Comparison of ENCODE assay signal across 19 cellular contexts in genomic region chr3:13526626-13526949, GRCh38. TPM values are rescaled to one million over a fixed set of nuclear protein-coding genes. Genes with fewer than 3 reads are reported as not detected.
A peak's percentile ranks its signal among the peaks of the same experiment; 100 is the strongest.
DNase-seq lines count a peak whose midpoint lies in the region; ATAC-seq, FAIRE-seq and TF ChIP-seq lines count a peak whose summit lies in the region.
"Had no signal": no experiment of that assay in that cellular context is flagged by ENCODE, and none has a peak within 500 bp of the region (broad histone marks: within the 10 kb centered on the region; RNA-seq: fewer than 3 reads in every experiment).

No MANE protein-coding gene starts in this region.

- peak overlapping the region; percentile 67 for H3K4me2 ChIP-seq in GM23248 (ENCODE audit: unreplicated experiment)

- H3K27ac ChIP-seq in GM23248 (peak overlapping the region; percentile 98), ascending aorta (peak overlapping the region; percentile 6 to 16), right cardiac atrium (ENCODE audit: low read length) (peak overlapping the region; percentile 53), skeletal muscle tissue (ENCODE audit: low read depth, low read length) (peak overlapping the region; percentile 64)
- H3K27ac ChIP-seq: cardiac muscle cell had no signal

- no peak overlapping the region for H3K4me3 ChIP-seq in GM23248
- no peak overlapping the region for H3K4me3 ChIP-seq in ascending aorta
- H3K4me3 ChIP-seq in right cardiac atrium (ENCODE audit: low read length) = no peak overlapping the region
- no peak overlapping the region for H3K4me3 ChIP-seq in skeletal muscle tissue (ENCODE audit: low read length in 3 of 3)
- H3K4me3 ChIP-seq: cardiac muscle cell had no signal

- 86 to 94% methylated on average over 5 of the region's 5 CpGs for WGBS in GM23248 (ENCODE audit: low coverage in 1 of 2, low lambda C conversion rate in 2 of 2, missing lambda C conversion rate in 2 of 2), 2 experiments
- WGBS in right cardiac atrium = 77% methylated on average over 5 of the region's 5 CpGs

- H3K79me2 ChIP-seq in GM23248 (ENCODE audit: insufficient read depth) = no peaks in the 10 kb centered on the region

- peaks cover 20% of the 10 kb centered on the region for H3F3A ChIP-seq in GM23248 (ENCODE audit: insufficient read depth)

- TF ChIP-seq CTCF in ascending aorta (IDR thresholded peaks at IDR 0.05) = no peak

- H3K36me3 ChIP-seq in GM23248 (ENCODE audit: low read depth) (no peaks in the 10 kb centered on the region), ascending aorta (no peaks in the 10 kb centered on the region), skeletal muscle tissue (ENCODE audit: control insufficient read depth in 3 of 3, insufficient read depth in 3 of 3, low read length in 3 of 3) (no peaks in the 10 kb centered on the region)
- H3K36me3 ChIP-seq: cardiac muscle cell had no signal

- H3K27me3 ChIP-seq in GM23248 (replicated peaks; ENCODE audit: insufficient read depth) (no peaks in the 10 kb centered on the region), ascending aorta (no peaks in the 10 kb centered on the region), right cardiac atrium (ENCODE audit: control insufficient read depth, insufficient read depth) (no peaks in the 10 kb centered on the region), skeletal muscle tissue (ENCODE audit: control insufficient read depth in 3 of 3, insufficient read depth in 3 of 3, low read length in 3 of 3) (peaks cover 0 to 9% (median 4%) of the 10 kb centered on the region in 3 donors)
- H3K27me3 ChIP-seq: cardiac muscle cell had no signal

- in situ Hi-C loops in GM23248 (cut with MboI) = no loop called here

- DNase-seq in GM23248 (no peak), ascending aorta (ENCODE audit: low spot score in 2 of 2) (no peak), right cardiac atrium (peak in 1 of 3 donors; percentile 33), RCC 7860 (ENCODE audit: low spot score) (no peak), kidney tubule cell (ENCODE audit: low spot score) (no peak), NCI-H2107 (lab: John Stamatoyannopoulos, UW) (no peak), 8988T (no peak)
- DNase-seq: activated CD4-positive, CD25-positive, alpha-beta regulatory T cell; activated naive CD8-positive, alpha-beta T cell treated with anti-CD3 and anti-CD28 coated beads for 36 hours; glutamatergic neuron; KG1; NCI-H2029; SHP77 treated with DMSO at 0.1 percent for 48 hours; stimulated activated CD4-positive, alpha-beta T cell treated with anti-CD3 and anti-CD28 coated beads, Interleukin-15, amount 100 ng/mL, for 24 hours had no signal

- H3K4me1 ChIP-seq in GM23248 (ENCODE audit: insufficient read depth) = peaks cover 23% of the 10 kb centered on the region
- H3K4me1 ChIP-seq in ascending aorta = no peaks in the 10 kb centered on the region
- no peaks in the 10 kb centered on the region for H3K4me1 ChIP-seq in right cardiac atrium (ENCODE audit: control insufficient read depth, insufficient read depth, low read length)
- H3K4me1 ChIP-seq in skeletal muscle tissue (ENCODE audit: control insufficient read depth in 3 of 3, insufficient read depth in 3 of 3, low read length in 3 of 3) = peaks cover 9 to 16% (median 14%) of the 10 kb centered on the region in 3 donors

- peak overlapping the region; percentile 80 for H3K9ac ChIP-seq in GM23248
- no peak overlapping the region for H3K9ac ChIP-seq in skeletal muscle tissue (ENCODE audit: low read depth in 1 of 3, low read length in 3 of 3)

- intact Hi-C loops in ascending aorta (cut with DNase I) = no loop called here
- intact Hi-C loops in right cardiac atrium (cut with DNase I) = no loop called here

- no peak for FAIRE-seq in RCC 7860 (lab: Jason Lieb, UNC)

- no peaks in the 10 kb centered on the region for H3K9me2 ChIP-seq in GM23248 (ENCODE audit: insufficient read depth)

- H4K20me1 ChIP-seq in GM23248 (ENCODE audit: insufficient read depth) = no peaks in the 10 kb centered on the region

- H3K9me3 ChIP-seq in GM23248 (ENCODE audit: low read depth) = no peaks in the 10 kb centered on the region
- H3K9me3 ChIP-seq in ascending aorta = no peaks in the 10 kb centered on the region
- H3K9me3 ChIP-seq in right cardiac atrium (ENCODE audit: control insufficient read depth, low read length) = no peaks in the 10 kb centered on the region
- no peaks in the 10 kb centered on the region for H3K9me3 ChIP-seq in skeletal muscle tissue (ENCODE audit: control insufficient read depth in 3 of 3, low read length in 3 of 3)

- peak overlapping the region; percentile 89 for H2AFZ ChIP-seq in GM23248

- no peak for ATAC-seq in right cardiac atrium
- ATAC-seq: stimulated activated effector memory CD8-positive, alpha-beta T cell treated with anti-CD3 and anti-CD28 coated beads, Interleukin-12 subunit alpha, Interleukin-12 subunit beta, amount 100 ng/mL, for 72 hours had no signal

RNA-seq across cellular contexts. Expression of gene FBLN2, which starts 22.3 kb away (rescaled TPM):
- total RNA-seq in GM23248 (2014; rRNA removed; shearing (Covaris generic)) = 636 and 646 TPM in 2 replicates
- polyA plus RNA-seq in GM23248 (2016; fragmentation: Nextera tagmentation; extraction: Ambion mirVana) = 447 and 468 TPM in 2 replicates
- total RNA-seq in ascending aorta = 323 TPM
- 100 to 1,000 TPM; 165 to 323 (median 258) TPM for total RNA-seq in right cardiac atrium
- polyA plus RNA-seq in right cardiac atrium = 124 TPM
- 35.5 TPM for total RNA-seq in skeletal muscle tissue
- total RNA-seq: natural killer cell treated with Interleukin-12 subunit alpha and Interleukin-12 subunit beta and Interleukin-15 and Interleukin-18, amount 100 ng/mL, for 72 hours; T-helper 1 cell treated with Interleukin-12 subunit alpha and Interleukin-12 subunit beta and Interleukin-4 antibody, amounts not matched to agents 30 ng/mL and 1 ng/mL, for 36 hours had no signal

RNA-seq across cellular contexts. Expression of gene HDAC11, which starts 46.5 kb away (rescaled TPM):
- 8.7 and 12.2 TPM in 2 replicates for total RNA-seq in GM23248 (2014; rRNA removed; shearing (Covaris generic))
- polyA plus RNA-seq in GM23248 (2016; fragmentation: Nextera tagmentation; extraction: Ambion mirVana) (11.7 and 12.1 TPM in 2 replicates), right cardiac atrium (51.3 TPM)
- total RNA-seq in ascending aorta (15.8 TPM), right cardiac atrium (10 to 100 TPM; 35.2 to 43.2 (median 40.0) TPM), skeletal muscle tissue (8.9 TPM)

Comparison
In these comparisons a context has a peak if more than half of its experiments do, and no peak if none do; other contexts are left out.
1. H3K27ac ChIP-seq: peak in every context shown above with its lines; median percentile 98 in GM23248; 64 in skeletal muscle tissue; 53 in right cardiac atrium; 11 in ascending aorta.